Comparison of ENCODE assay signal across 17 cellular contexts in genomic region chr11:131600591-131600990, GRCh38.
"Had no signal": no experiment of that assay in that cellular context is flagged by ENCODE, and none has a peak within 500 bp of the region (broad histone marks: within the 10 kb centered on the region; RNA-seq: fewer than 3 reads in every experiment).

No MANE protein-coding gene starts in this region.

- H3K4me3 Mint-ChIP-seq: activated CD4-positive, alpha-beta T cell treated with anti-CD3 and anti-CD28 coated beads, Interleukin-2, amount 10 ng/mL, durations not matched to agents 24 days and 14 days; mesothelial cell of epicardium; nephron; stimulated activated naive CD8-positive, alpha-beta T cell treated with anti-CD3 and anti-CD28 coated beads, Interleukin-15, amount 100 ng/mL, for 72 hours; T-helper 2 cell treated with Interferon-gamma antibody and Interleukin-4, amounts not matched to agents 5 μg/mL and 100 μg/mL, for 36 hours had no signal

- H3K27ac Mint-ChIP-seq: activated CD4-positive, alpha-beta T cell treated with anti-CD3 and anti-CD28 coated beads, Interleukin-2, amount 10 ng/mL, durations not matched to agents 24 days and 14 days; mesothelial cell of epicardium; stimulated activated naive CD8-positive, alpha-beta T cell treated with anti-CD3 and anti-CD28 coated beads, Interleukin-15, amount 100 ng/mL, for 72 hours; T-helper 2 cell treated with Interferon-gamma antibody and Interleukin-4, amounts not matched to agents 5 μg/mL and 100 μg/mL, for 36 hours had no signal

- H2AFZ ChIP-seq: parathyroid adenoma had no signal

- H3K4me1 Mint-ChIP-seq: activated CD4-positive, alpha-beta T cell treated with anti-CD3 and anti-CD28 coated beads, Interleukin-2, amount 10 ng/mL, durations not matched to agents 24 days and 14 days; mesothelial cell of epicardium; stimulated activated naive CD8-positive, alpha-beta T cell treated with anti-CD3 and anti-CD28 coated beads, Interleukin-15, amount 100 ng/mL, for 72 hours had no signal

- H3K4me3 ChIP-seq: left lung, right lobe of liver, thoracic aorta, upper lobe of right lung had no signal

- H3K36me3 ChIP-seq: left lung, right lobe of liver, thoracic aorta, upper lobe of right lung had no signal

- DNase-seq: activated CD4-positive, alpha-beta T cell treated with anti-CD3 and anti-CD28 coated beads, Interleukin-2, amount 10 ng/mL, durations not matched to agents 24 days and 14 days; activated CD4-positive, CD25-positive, alpha-beta regulatory T cell; activated CD8-positive, alpha-beta memory T cell treated with anti-CD3 and anti-CD28 coated beads, Interleukin-2, amount 50 U/mL, for 48 hours; activated effector memory CD4-positive, alpha-beta T cell treated with Interleukin-2 at 50 U/mL for 16 hours; activated naive CD4-positive, alpha-beta T cell treated with anti-CD3 and anti-CD28 coated beads, Interleukin-2, amount 50 U/mL, for 16 hours; activated T-cell treated with anti-CD3 and anti-CD28 coated beads, Interleukin-2, amount 50 U/mL, for 48 hours; left lung; right lobe of liver; small intestine; stimulated activated CD4-positive, alpha-beta T cell treated with anti-CD3 and anti-CD28 coated beads, Interleukin-4, amount 100 ng/mL, for 1 hour; stimulated activated naive CD8-positive, alpha-beta T cell treated with anti-CD3 and anti-CD28 coated beads, Interleukin-15, amount 100 ng/mL, for 72 hours; upper lobe of right lung had no signal

- H3K79me2 ChIP-seq: parathyroid adenoma had no signal

- H3K27me3 Mint-ChIP-seq: activated CD4-positive, alpha-beta T cell treated with anti-CD3 and anti-CD28 coated beads, Interleukin-2, amount 10 ng/mL, durations not matched to agents 24 days and 14 days had no signal

- ATAC-seq: left lung; right lobe of liver; stimulated activated naive CD8-positive, alpha-beta T cell treated with anti-CD3 and anti-CD28 coated beads, Interleukin-15, amount 100 ng/mL, for 72 hours; upper lobe of right lung had no signal

- H3K27me3 ChIP-seq: right lobe of liver, upper lobe of right lung had no signal

- H3K9me3 ChIP-seq: left lung, right lobe of liver, thoracic aorta, upper lobe of right lung had no signal

- H3K9ac ChIP-seq: parathyroid adenoma had no signal

- H3K36me3 Mint-ChIP-seq: mesothelial cell of epicardium had no signal

- H3K27ac ChIP-seq: left lung, parathyroid adenoma, right lobe of liver, thoracic aorta, upper lobe of right lung had no signal

- H3K9me3 Mint-ChIP-seq: activated CD4-positive, alpha-beta T cell treated with anti-CD3 and anti-CD28 coated beads, Interleukin-2, amount 10 ng/mL, durations not matched to agents 24 days and 14 days; nephron; T-helper 2 cell treated with Interferon-gamma antibody and Interleukin-4, amounts not matched to agents 5 μg/mL and 100 μg/mL, for 36 hours had no signal

- H3K4me1 ChIP-seq: left lung, parathyroid adenoma, right lobe of liver, upper lobe of right lung had no signal
